10 cellular contexts compared by ENCODE assay signal in the genomic region with DNA sequence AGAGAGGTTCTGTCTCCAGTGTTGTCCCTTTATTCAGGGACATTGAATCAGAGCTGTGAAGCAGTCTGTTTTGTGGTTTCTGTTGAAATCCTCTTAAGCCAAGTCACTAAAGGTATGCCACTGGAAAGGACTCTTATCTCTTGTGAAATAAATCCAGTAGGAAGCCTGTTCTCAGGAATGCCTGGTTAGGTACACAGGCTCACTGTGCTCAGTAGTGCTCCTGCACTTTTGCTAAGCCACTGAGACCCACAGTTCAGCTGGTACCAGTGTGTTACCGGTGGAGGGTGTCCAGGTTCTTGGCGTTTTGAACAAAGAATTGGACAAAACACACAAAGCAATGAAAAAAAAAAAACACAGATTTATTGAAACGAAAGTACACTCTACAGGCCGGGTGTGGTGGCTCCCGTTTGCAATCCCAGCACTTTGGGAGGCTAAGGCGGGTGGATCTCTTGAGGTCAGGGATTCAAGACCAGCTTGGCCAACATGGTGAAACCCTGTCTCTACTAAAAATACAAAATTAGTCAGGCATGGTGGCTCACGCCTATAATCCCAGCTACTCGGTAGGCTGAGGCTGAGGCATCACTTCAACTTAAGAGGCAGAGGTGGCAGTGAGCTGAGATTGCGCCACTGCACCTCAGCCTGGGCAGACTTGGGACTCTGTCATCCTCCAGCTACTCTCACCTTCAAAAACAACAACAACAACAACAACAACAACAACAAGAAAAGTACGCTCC.
DNase-seq lines count a peak whose midpoint lies in the region; ATAC-seq and TF ChIP-seq lines count a peak whose summit lies in the region.
"Had no signal": no experiment of that assay in that cellular context is flagged by ENCODE, and none has a peak within 500 bp of the region (broad histone marks: within the 10 kb centered on the region; RNA-seq: fewer than 3 reads in every experiment).

No MANE protein-coding gene starts in this region.

- no peak overlapping the region for H3K4me3 Mint-ChIP-seq in activated T-cell treated with anti-CD3 and anti-CD28 coated beads, Interleukin-2, amount 50 U/mL, for 24 hours
- H3K4me3 Mint-ChIP-seq: T-helper 1 cell treated with Interleukin-12 subunit alpha and Interleukin-12 subunit beta and Interleukin-4 antibody, amounts not matched to agents 30 μg/mL and 1 μg/mL, for 36 hours had no signal

- no peak for TF ChIP-seq POLR2A in ovary (IDR thresholded peaks at IDR 0.05)

- no peak for DNase-seq in activated T-cell treated with anti-CD3 and anti-CD28 coated beads, Interleukin-2, amount 50 U/mL, for 24 hours
- no peak for DNase-seq in activated T-cell treated with anti-CD3 and anti-CD28 coated beads, Interleukin-2, amount 50 U/mL, for 1 hour
- peak in 1 of 3 donors; percentile 55 for DNase-seq in right cardiac atrium
- no peak for DNase-seq in stimulated activated CD8-positive, alpha-beta memory T cell treated with anti-CD3 and anti-CD28 coated beads, Interleukin-4, amount 100 ng/mL, for 48 hours
- DNase-seq in ovary = no peak
- no peak for DNase-seq in retina
- DNase-seq: NCI-H1417 treated with DMSO at 0.1 percent for 48 hours had no signal

- H3K27me3 ChIP-seq in right cardiac atrium (ENCODE audit: control insufficient read depth, insufficient read depth) = no peaks in the 10 kb centered on the region
- H3K27me3 ChIP-seq in skeletal muscle tissue (ENCODE audit: control insufficient read depth in 3 of 3, insufficient read depth in 3 of 3, low read length in 3 of 3) = no peaks in the 10 kb centered on the region
- no peaks in the 10 kb centered on the region for H3K27me3 ChIP-seq in ovary

- 76% methylated on average over 10 of the region's 10 CpGs for WGBS in right cardiac atrium
- 76 to 77% (median 76%) methylated on average over 10 of the region's 10 CpGs for WGBS in ovary, 3 donors

- H3K27ac ChIP-seq in VCaP (peak overlapping the region; percentile 62), right cardiac atrium (ENCODE audit: low read length) (peak overlapping the region; percentile 70), skeletal muscle tissue (ENCODE audit: low read depth, low read length) (peak overlapping the region; percentile 81), ovary (no peak overlapping the region)

- no peak for TF ChIP-seq CTCF in VCaP (conservative IDR thresholded peaks at IDR 0.05)
- TF ChIP-seq CTCF in ovary (IDR thresholded peaks at IDR 0.05) = no peak

- H3K4me1 Mint-ChIP-seq in activated T-cell treated with anti-CD3 and anti-CD28 coated beads, Interleukin-2, amount 50 U/mL, for 24 hours (ENCODE audit: low read depth) = peaks cover 92% of the 10 kb centered on the region

- peak overlapping the region; percentile 40 for H3K27ac Mint-ChIP-seq in activated T-cell treated with anti-CD3 and anti-CD28 coated beads, Interleukin-2, amount 50 U/mL, for 24 hours
- H3K27ac Mint-ChIP-seq: T-helper 1 cell treated with Interleukin-12 subunit alpha and Interleukin-12 subunit beta and Interleukin-4 antibody, amounts not matched to agents 30 μg/mL and 1 μg/mL, for 36 hours had no signal

- no peaks in the 10 kb centered on the region for H3K9me3 ChIP-seq in right cardiac atrium (ENCODE audit: control insufficient read depth, low read length)
- H3K9me3 ChIP-seq in skeletal muscle tissue (ENCODE audit: control insufficient read depth in 3 of 3, low read length in 3 of 3) = peaks cover 0 to 5% (median 4%) of the 10 kb centered on the region in 3 donors
- H3K9me3 ChIP-seq in ovary = no peaks in the 10 kb centered on the region

- H3K4me1 ChIP-seq in right cardiac atrium (ENCODE audit: control insufficient read depth, insufficient read depth, low read length) = peaks cover 25% of the 10 kb centered on the region
- H3K4me1 ChIP-seq in skeletal muscle tissue (ENCODE audit: control insufficient read depth in 3 of 3, insufficient read depth in 3 of 3, low read length in 3 of 3) = peaks cover 45 to 68% (median 50%) of the 10 kb centered on the region in 3 donors
- H3K4me1 ChIP-seq in ovary (ENCODE audit: insufficient read depth) = peaks cover 16% of the 10 kb centered on the region

- TF ChIP-seq EP300 in ovary (IDR thresholded peaks at IDR 0.05) = no peak

- no peaks in the 10 kb centered on the region for H3K27me3 Mint-ChIP-seq in activated T-cell treated with anti-CD3 and anti-CD28 coated beads, Interleukin-2, amount 50 U/mL, for 24 hours

- H3K36me3 Mint-ChIP-seq in activated T-cell treated with anti-CD3 and anti-CD28 coated beads, Interleukin-2, amount 50 U/mL, for 24 hours (ENCODE audit: low read depth) = peaks cover 53% of the 10 kb centered on the region

- no peaks in the 10 kb centered on the region for H3K36me3 ChIP-seq in skeletal muscle tissue (ENCODE audit: control insufficient read depth in 3 of 3, insufficient read depth in 3 of 3, low read length in 3 of 3)
- no peaks in the 10 kb centered on the region for H3K36me3 ChIP-seq in ovary

- no peaks in the 10 kb centered on the region for H3K9me3 Mint-ChIP-seq in activated T-cell treated with anti-CD3 and anti-CD28 coated beads, Interleukin-2, amount 50 U/mL, for 24 hours

- H3K9ac ChIP-seq in skeletal muscle tissue (ENCODE audit: low read depth in 1 of 3, low read length in 3 of 3) = peak overlapping the region; percentile 15 to 58 (median 40)

- H3K4me3 ChIP-seq in right cardiac atrium (ENCODE audit: low read length) = no peak overlapping the region
- H3K4me3 ChIP-seq in skeletal muscle tissue (ENCODE audit: low read length in 3 of 3) = peak overlapping the region; percentile 33 to 51 (median 36)
- no peak overlapping the region for H3K4me3 ChIP-seq in ovary

- peak in 1 of 2 donors; percentile 41 for ATAC-seq in right cardiac atrium

- intact Hi-C loops in right cardiac atrium (cut with DNase I) (loop anchor here in 1 of 4 donors (10.0 kb wide), 1 partner anchor 177 kb away; no protein-coding TSS in a partner anchor), ovary (cut with DNase I) (no loop called here)

Comparison
In these comparisons a context has a peak if more than half of its experiments do, and no peak if none do; other contexts are left out.
1. H3K27ac ChIP-seq: peak in VCaP (single experiment), right cardiac atrium (single experiment) and skeletal muscle tissue (single experiment); none in ovary (0 of 2).
2. H3K4me3 ChIP-seq: peak in skeletal muscle tissue (3 of 3); none in right cardiac atrium (single experiment) and ovary (single experiment).